Comparison of ENCODE assay signal across 16 cellular contexts in genomic region chr13:102571075-102571474, GRCh38. TPM values are rescaled to one million over a fixed set of nuclear protein-coding genes. Genes with fewer than 3 reads are reported as not detected.
DNase-seq lines count a peak whose midpoint lies in the region; ATAC-seq and TF ChIP-seq lines count a peak whose summit lies in the region.
"Had no signal": no experiment of that assay in that cellular context is flagged by ENCODE, and none has a peak within 500 bp of the region (broad histone marks: within the 10 kb centered on the region; RNA-seq: fewer than 3 reads in every experiment).

No MANE protein-coding gene starts in this region.

- H3K27me3 ChIP-seq in left ventricle myocardium inferior (ENCODE audit: low read depth): peaks cover 36% of the 10 kb centered on the region
- H3K27me3 ChIP-seq: dorsolateral prefrontal cortex, testis had no signal

- ATAC-seq in left lobe of liver: peak; percentile 26

- TF ChIP-seq CTCF in GM13977 (IDR thresholded peaks at IDR 0.05; ENCODE audit: extremely low read depth, insufficient read depth, missing control alignments): peak; percentile 12
- peak; percentile 46 for TF ChIP-seq CTCF in VCaP (conservative IDR thresholded peaks at IDR 0.05)
- TF ChIP-seq CTCF in left ventricle myocardium inferior (IDR thresholded peaks at IDR 0.05; ENCODE audit: borderline replicate concordance): no peak
- no peak for TF ChIP-seq CTCF in lower leg skin (IDR thresholded peaks at IDR 0.05)

- no peak overlapping the region for H3K4me3 ChIP-seq in left ventricle myocardium inferior
- no peak overlapping the region for H3K4me3 ChIP-seq in lower leg skin (ENCODE audit: low read depth, poor library complexity, severe bottlenecking)
- H3K4me3 ChIP-seq: dorsolateral prefrontal cortex, testis had no signal

- H3K4me1 ChIP-seq in left ventricle myocardium inferior: no peaks in the 10 kb centered on the region
- H3K4me1 ChIP-seq: testis had no signal

- no peaks in the 10 kb centered on the region for H3K36me3 ChIP-seq in left ventricle myocardium inferior

- intact Hi-C loops in left ventricle myocardium inferior (cut with micrococcal nuclease) (no loop called here), lower leg skin (cut with DNase I; ENCODE audit: low total_unique reads) (no loop called here)

- DNase-seq in GM13977 (ENCODE audit: low spot score) (no peak), NCI-H1694 (lab: John Stamatoyannopoulos, UW) (peak; percentile 24), left lobe of liver (ENCODE audit: low spot score) (no peak), left ventricle myocardium inferior (no peak), NCI-H226 (no peak), HPDE6-E6E7 (ENCODE audit: extremely low spot score) (no peak), lower leg skin (ENCODE audit: low spot score in 2 of 2) (no peak)
- DNase-seq: activated CD4-positive, alpha-beta memory T cell treated with anti-CD3 and anti-CD28 coated beads, Interleukin-2, amount 10 ng/mL, durations not matched to agents 7 days and 5 days; aorta; CD4-positive, alpha-beta memory T cell; dorsolateral prefrontal cortex; NCI-H1436; stimulated activated CD4-positive, alpha-beta T cell treated with anti-CD3 and anti-CD28 coated beads, Interleukin-15, amount 100 ng/mL, for 24 hours; T-helper 2 cell; testis had no signal

- in situ Hi-C loops in GM13977 (cut with MboI; ENCODE audit: low pct_unique_long_range_greater_than_20kb, low sequenced_read_pairs, unreplicated experiment): no loop called here

- H3K27ac ChIP-seq in VCaP: peak overlapping the region; percentile 34; the same call in 1 of the 2 replicates
- no peak overlapping the region for H3K27ac ChIP-seq in left ventricle myocardium inferior (replicated peaks)
- H3K27ac ChIP-seq: dorsolateral prefrontal cortex, testis had no signal

- no peaks in the 10 kb centered on the region for H3K9me3 ChIP-seq in left ventricle myocardium inferior (replicated peaks)
- H3K9me3 ChIP-seq: testis had no signal

- WGBS in lower leg skin, 2 donors: 48 to 52% methylated on average over 4 of the region's 4 CpGs

- no peak for TF ChIP-seq POLR2A in lower leg skin (IDR thresholded peaks at IDR 0.05)

RNA-seq across cellular contexts. Expression of gene TPP2, which starts 25.7 kb away (rescaled TPM):
- total RNA-seq in left lobe of liver (20.3 TPM), left ventricle myocardium inferior (29.0 TPM), lower leg skin (10 to 100 TPM; 24.5 to 32.2 (median 26.8) TPM)

Comparison
In these comparisons a context has a peak if more than half of its experiments do, and no peak if none do; other contexts are left out.
1. CTCF ChIP-seq: peak in GM13977 (single experiment) and VCaP (single experiment); none in left ventricle myocardium inferior (single experiment) and lower leg skin (0 of 3).